Comparison of ENCODE assay signal across 22 cellular contexts in the genomic region with DNA sequence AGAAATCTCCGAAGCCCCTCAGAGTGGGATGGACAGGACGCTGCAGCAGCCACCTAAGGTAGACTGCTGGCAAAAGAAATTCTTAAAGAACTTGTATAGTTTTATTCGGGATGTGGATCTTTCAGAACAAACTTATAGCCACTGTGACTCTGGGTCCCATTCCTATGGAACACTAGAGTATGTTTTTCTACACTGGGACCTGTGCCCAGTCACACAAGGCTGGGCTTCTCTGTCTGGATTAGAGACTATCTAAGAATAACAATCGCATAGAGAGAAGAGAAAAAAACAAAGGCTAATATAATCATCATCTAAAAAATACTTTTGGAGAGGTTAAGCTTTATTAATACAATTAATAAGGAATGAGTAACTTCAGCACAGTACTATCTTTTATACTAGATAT. TPM values are rescaled to one million over a fixed set of nuclear protein-coding genes. Genes with fewer than 3 reads are reported as not detected.
DNase-seq lines count a peak whose midpoint lies in the region; ATAC-seq and TF ChIP-seq lines count a peak whose summit lies in the region.
"Had no signal": no experiment of that assay in that cellular context is flagged by ENCODE, and none has a peak within 500 bp of the region (broad histone marks: within the 10 kb centered on the region; RNA-seq: fewer than 3 reads in every experiment).

No MANE protein-coding gene starts in this region.

- H3K4me1 ChIP-seq in A673 (ENCODE audit: insufficient read depth, low read length, poor library complexity, severe bottlenecking) = no peaks in the 10 kb centered on the region
- H3K4me1 ChIP-seq: BE2C had no signal

- POLR2A ChIA-PET in A673 (lab: Charles Lee; ENCODE audit: low non-redundant PET) = no interaction called here

- H3K36me3 ChIP-seq in A673 (ENCODE audit: insufficient read depth, low read length, poor library complexity, severe bottlenecking) = peaks cover 41% of the 10 kb centered on the region

- no peaks in the 10 kb centered on the region for H3K4me1 Mint-ChIP-seq in activated T-cell treated with anti-CD3 and anti-CD28 coated beads, Interleukin-2, amount 50 U/mL, for 72 hours (ENCODE audit: low read depth)
- no peaks in the 10 kb centered on the region for H3K4me1 Mint-ChIP-seq in progenitor cell of endocrine pancreas (ENCODE audit: low read depth)
- H3K4me1 Mint-ChIP-seq: CD14-positive monocyte, IgD-negative memory B cell had no signal

- peak overlapping the region; percentile 42 for H3K27ac Mint-ChIP-seq in activated T-cell treated with anti-CD3 and anti-CD28 coated beads, Interleukin-2, amount 50 U/mL, for 72 hours
- peak overlapping the region; percentile 10 for H3K27ac Mint-ChIP-seq in progenitor cell of endocrine pancreas

- peaks cover 3 to 17% of the 10 kb centered on the region in 2 donors for H3K36me3 Mint-ChIP-seq in activated T-cell treated with anti-CD3 and anti-CD28 coated beads, Interleukin-2, amount 50 U/mL, for 72 hours (ENCODE audit: insufficient read depth in 2 of 2)
- H3K36me3 Mint-ChIP-seq in progenitor cell of endocrine pancreas (ENCODE audit: insufficient read depth) = peaks cover 14% of the 10 kb centered on the region

- no peaks in the 10 kb centered on the region for H3K27me3 ChIP-seq in A673 (replicated peaks; ENCODE audit: insufficient read depth, low read depth, low read length, poor library complexity)
- H3K27me3 ChIP-seq: BE2C had no signal

- H3K9me3 ChIP-seq in A673 (ENCODE audit: low read depth, low read length, poor library complexity, severe bottlenecking) = no peaks in the 10 kb centered on the region
- H3K9me3 ChIP-seq: BE2C had no signal

- no peaks in the 10 kb centered on the region for H3K9me3 Mint-ChIP-seq in activated T-cell treated with anti-CD3 and anti-CD28 coated beads, Interleukin-2, amount 50 U/mL, for 72 hours
- H3K9me3 Mint-ChIP-seq in progenitor cell of endocrine pancreas (ENCODE audit: low read depth) = no peaks in the 10 kb centered on the region
- H3K9me3 Mint-ChIP-seq: CD14-positive monocyte, IgD-negative memory B cell had no signal

- CTCF ChIA-PET in A673 (lab: Charles Lee) = no interaction called here

- H3K4me3 ChIP-seq in fibroblast of the aortic adventitia (ENCODE audit: low read depth, low read length) = no peak overlapping the region
- no peak overlapping the region for H3K4me3 ChIP-seq in A673 (ENCODE audit: low read depth, low read length, poor library complexity, severe bottlenecking)

- intact Hi-C loops in A673 (cut with micrococcal nuclease; ENCODE audit: unreplicated experiment) = no loop called here

- no peak for ATAC-seq in activated T-cell treated with anti-CD3 and anti-CD28 coated beads, Interleukin-2, amount 50 U/mL, for 72 hours (replicated peaks in 1 of 2)
- ATAC-seq: HCT116 had no signal

- H3K27ac ChIP-seq in A673 (ENCODE audit: low read depth, low read length, poor library complexity, severe bottlenecking) = no peak overlapping the region
- H3K27ac ChIP-seq: 22Rv1, KMS-11 had no signal

- no peak for DNase-seq in activated T-cell treated with anti-CD3 and anti-CD28 coated beads, Interleukin-2, amount 50 U/mL, for 72 hours
- DNase-seq in activated T-cell treated with anti-CD3 and anti-CD28 coated beads, Interleukin-2, amount 50 U/mL, for 48 hours = no peak
- DNase-seq in fibroblast of the aortic adventitia (ENCODE audit: low read depth) (peak; percentile 45), progenitor cell of endocrine pancreas (ENCODE audit: low spot score, unreplicated experiment) (no peak), A673 (ENCODE audit: low spot score) (no peak), occipital lobe (lab: John Stamatoyannopoulos, UW) (no peak)
- DNase-seq in activated CD4-positive, alpha-beta T cell treated with anti-CD3 and anti-CD28 coated beads, Interleukin-2, amount 50 U/mL, for 1 hour = no peak
- DNase-seq: ACHN, BE2C, Calu3, DMS79 treated with DMSO at 0.1 percent for 48 hours, MM.1S, NCI-H2029, NCI-H446 treated with DMSO at 0.1 percent for 48 hours, NCI-H69, Right ventricle myocardium superior, RPMI8226 had no signal

- TF ChIP-seq CTCF in fibroblast of the aortic adventitia (IDR thresholded peaks at IDR 0.05; ENCODE audit: insufficient read depth, low read length) (no peak), progenitor cell of endocrine pancreas (IDR thresholded peaks at IDR 0.05; ENCODE audit: unreplicated experiment) (no peak), A673 (conservative IDR thresholded peaks at IDR 0.05; ENCODE audit: low read depth, low read length) (no peak)

- no peaks in the 10 kb centered on the region for H3K27me3 Mint-ChIP-seq in activated T-cell treated with anti-CD3 and anti-CD28 coated beads, Interleukin-2, amount 50 U/mL, for 72 hours (ENCODE audit: low read depth)
- H3K27me3 Mint-ChIP-seq in progenitor cell of endocrine pancreas = no peaks in the 10 kb centered on the region
- H3K27me3 Mint-ChIP-seq: IgD-negative memory B cell had no signal

- no peak overlapping the region for H3K4me3 Mint-ChIP-seq in activated T-cell treated with anti-CD3 and anti-CD28 coated beads, Interleukin-2, amount 50 U/mL, for 72 hours
- no peak overlapping the region for H3K4me3 Mint-ChIP-seq in progenitor cell of endocrine pancreas (ENCODE audit: low read depth)
- H3K4me3 Mint-ChIP-seq: CD14-positive monocyte, IgD-negative memory B cell had no signal

- BruUV-seq in A673 (replicated peaks; lab: Mats Ljungman, UMichigan) = no TSS peak

RNA-seq across cellular contexts. Expression of a gene that starts 28.9 kb away (rescaled TPM):
- total RNA-seq in activated T-cell treated with anti-CD3 and anti-CD28 coated beads, Interleukin-2, amount 50 U/mL, for 72 hours = 10 to 100 TPM; 22.7 to 26.6 TPM
- total RNA-seq in fibroblast of the aortic adventitia (ENCODE audit: low replicate concordance) (36.4 and 51.3 TPM in 2 replicates), progenitor cell of endocrine pancreas (38.5 and 40.2 TPM in 2 replicates), A673 (2021) (25.6 and 26.8 TPM in 2 replicates), occipital lobe (33.7 TPM)

RNA-seq across cellular contexts. Expression of a gene that starts 31.6 kb away (rescaled TPM):
- 10 to 100 TPM; 24.3 to 27.7 TPM for total RNA-seq in activated T-cell treated with anti-CD3 and anti-CD28 coated beads, Interleukin-2, amount 50 U/mL, for 72 hours
- total RNA-seq in fibroblast of the aortic adventitia (ENCODE audit: low replicate concordance) (1.4 and 14.0 TPM in 2 replicates), progenitor cell of endocrine pancreas (14.4 and 15.2 TPM in 2 replicates), A673 (2021) (19.7 and 24.0 TPM in 2 replicates), occipital lobe (10.3 TPM)
